In genomic region chr15:48334260-48334659, GRCh38 we compare ENCODE assay signal across 18 cellular contexts. TPM values are rescaled to one million over a fixed set of nuclear protein-coding genes. Genes with fewer than 3 reads are reported as not detected.
A peak's percentile ranks its signal among the peaks of the same experiment; 100 is the strongest.
DNase-seq lines count a peak whose midpoint lies in the region; ATAC-seq, FAIRE-seq and TF ChIP-seq lines count a peak whose summit lies in the region.
"Had no signal": no experiment of that assay in that cellular context is flagged by ENCODE, and none has a peak within 500 bp of the region (broad histone marks: within the 10 kb centered on the region; RNA-seq: fewer than 3 reads in every experiment).

No MANE protein-coding gene starts in this region.

- H3K79me2 ChIP-seq in K562 (ENCODE audit: control insufficient read depth, insufficient read depth, low read length), result peaks cover 85% of the 10 kb centered on the region

- H3K27me3 ChIP-seq in K562 (ENCODE audit: control insufficient read depth in 2 of 2, insufficient read depth in 2 of 2, low read length in 2 of 2), result no peaks in the 10 kb centered on the region
- no peaks in the 10 kb centered on the region for H3K27me3 ChIP-seq in gastroesophageal sphincter
- no peaks in the 10 kb centered on the region for H3K27me3 ChIP-seq in Peyer's patch
- H3K27me3 ChIP-seq: esophagus muscularis mucosa, sigmoid colon, uterus had no signal

- H3K9ac ChIP-seq in K562 (ENCODE audit: insufficient read depth in 1 of 2, low read depth in 2 of 2, low read length in 2 of 2), result no peak overlapping the region; a peak in 1 of 4 replicates

- 41% methylated on average over 2 of the region's 2 CpGs for WGBS in K562 (ENCODE audit: insufficient coverage, low coverage, missing lambda C conversion rate)
- 73 to 80% methylated on average over 2 of the region's 2 CpGs for WGBS in gastroesophageal sphincter (ENCODE audit: low coverage in 1 of 2), 2 donors

- H3K9me3 Mint-ChIP-seq in stimulated activated naive CD8-positive, alpha-beta T cell treated with anti-CD3 and anti-CD28 coated beads, Interleukin-15, Interleukin-2, amounts not matched to agents 100 ng/mL and 50 ng/mL, for 24 hours, result no peaks in the 10 kb centered on the region
- H3K9me3 Mint-ChIP-seq: naive thymus-derived CD8-positive, alpha-beta T cell had no signal

- H3K4me3 ChIP-seq in K562, result no peak overlapping the region
- no peak overlapping the region for H3K4me3 ChIP-seq in gastroesophageal sphincter
- no peak overlapping the region for H3K4me3 ChIP-seq in Peyer's patch
- H3K4me3 ChIP-seq: esophagus muscularis mucosa, sigmoid colon, uterus had no signal

- DNase-seq in stimulated activated naive CD8-positive, alpha-beta T cell treated with anti-CD3 and anti-CD28 coated beads, Interleukin-15, Interleukin-2, amounts not matched to agents 100 U/mL and 50 U/mL, for 24 hours, result no peak
- DNase-seq in NOMO-1 treated with dmso at 0.1 percent for 144 hours (lab: John Stamatoyannopoulos, UW; ENCODE audit: unreplicated experiment), result peak; percentile 25
- DNase-seq in K562 (ENCODE audit: extremely low read depth in 1 of 4, low spot score in 3 of 4), result peak in 2 of 4 experiments; percentile 16 to 42
- no peak for DNase-seq in Peyer's patch
- DNase-seq: activated CD8-positive, alpha-beta memory T cell treated with anti-CD3 and anti-CD28 coated beads for 24 hours; hippocampal formation; naive thymus-derived CD8-positive, alpha-beta T cell; NCI-H2171 treated with DMSO at 0.1 percent for 48 hours; sigmoid colon; stimulated activated naive CD4-positive, alpha-beta T cell; uterus had no signal

- intact Hi-C loops in K562 (cut with micrococcal nuclease), result no loop called here

- H3K27ac ChIP-seq in K562 (ENCODE audit: extremely low read depth, low read depth, low read length) (no peak overlapping the region), gastroesophageal sphincter (no peak overlapping the region), Peyer's patch (no peak overlapping the region)
- H3K27ac ChIP-seq: esophagus muscularis mucosa, sigmoid colon, uterus had no signal

- peaks cover 61% of the 10 kb centered on the region for H3K36me3 Mint-ChIP-seq in stimulated activated naive CD8-positive, alpha-beta T cell treated with anti-CD3 and anti-CD28 coated beads, Interleukin-15, Interleukin-2, amounts not matched to agents 100 ng/mL and 50 ng/mL, for 24 hours (ENCODE audit: low read depth)

- POLR2A ChIA-PET in K562 (lab: Yijun Ruan, JAX), result interaction anchor here (1.1 to 1.2 kb wide), 2 partner anchors 12 to 544 kb away, joined by 3 to 6 read pairs; partner anchors contain the start of gene EID1

- no peak for TF ChIP-seq POLR2A in K562 (conservative IDR thresholded peaks at IDR 0.05)
- TF ChIP-seq POLR2A in gastroesophageal sphincter (IDR thresholded peaks at IDR 0.05), result no peak
- TF ChIP-seq POLR2A in Peyer's patch (IDR thresholded peaks at IDR 0.05), result no peak

- in situ Hi-C loops in K562 (cut with MboI), result no loop called here

- no peak overlapping the region for H3K4me2 ChIP-seq in K562 (ENCODE audit: insufficient read depth, low read length)

- H2AFZ ChIP-seq in K562 (ENCODE audit: low read depth, low read length), result no peak overlapping the region

- FAIRE-seq in K562 (lab: Jason Lieb, UNC), result no peak
- FAIRE-seq: colon, GM12891 had no signal

- TF ChIP-seq EP300 in K562 (IDR thresholded peaks at IDR 0.05; ENCODE audit: low read length) (no peak), gastroesophageal sphincter (IDR thresholded peaks at IDR 0.05) (no peak)

- H3K9me1 ChIP-seq in K562 (ENCODE audit: control insufficient read depth, insufficient read depth, low read length), result no peaks in the 10 kb centered on the region

- peak overlapping the region; percentile 48 for H3K27ac Mint-ChIP-seq in stimulated activated naive CD8-positive, alpha-beta T cell treated with anti-CD3 and anti-CD28 coated beads, Interleukin-15, Interleukin-2, amounts not matched to agents 100 ng/mL and 50 ng/mL, for 24 hours

- H3K9me3 ChIP-seq in K562 (replicated peaks; ENCODE audit: control insufficient read depth, insufficient read depth, low read depth, low read length) (no peaks in the 10 kb centered on the region), gastroesophageal sphincter (no peaks in the 10 kb centered on the region), Peyer's patch (no peaks in the 10 kb centered on the region)
- H3K9me3 ChIP-seq: esophagus muscularis mucosa, sigmoid colon, uterus had no signal

- CTCF ChIA-PET in K562 (lab: Yijun Ruan, JAX; ENCODE audit: low intra/inter-chr PET ratio), result no interaction called here

- peaks cover 54% of the 10 kb centered on the region for H3K4me1 Mint-ChIP-seq in stimulated activated naive CD8-positive, alpha-beta T cell treated with anti-CD3 and anti-CD28 coated beads, Interleukin-15, Interleukin-2, amounts not matched to agents 100 ng/mL and 50 ng/mL, for 24 hours (ENCODE audit: low read depth)

- ATAC-seq in stimulated activated naive CD8-positive, alpha-beta T cell treated with anti-CD3 and anti-CD28 coated beads, Interleukin-15, Interleukin-2, amounts not matched to agents 100 U/mL and 50 U/mL, for 24 hours, result no peak
- no peak for ATAC-seq in K562
- ATAC-seq in GM18861 (IDR thresholded peaks at IDR 0.05; ENCODE audit: unreplicated experiment), result no peak
- ATAC-seq in gastroesophageal sphincter, result no peak
- no peak for ATAC-seq in HG03460 (IDR thresholded peaks at IDR 0.05; ENCODE audit: unreplicated experiment)
- ATAC-seq: naive thymus-derived CD8-positive, alpha-beta T cell had no signal

- peak overlapping the region; percentile 97 for H3K4me3 Mint-ChIP-seq in stimulated activated naive CD8-positive, alpha-beta T cell treated with anti-CD3 and anti-CD28 coated beads, Interleukin-15, Interleukin-2, amounts not matched to agents 100 ng/mL and 50 ng/mL, for 24 hours

- no TSS peak for BruUV-seq in K562 (replicated peaks; lab: Mats Ljungman, UMichigan)

- peaks cover 0 to 12% of the 10 kb centered on the region in 2 experiments; a peak in 3 of 5 replicates for H3K4me1 ChIP-seq in K562 (replicated peaks in 1 of 2; ENCODE audit: control insufficient read depth in 2 of 2, insufficient read depth in 2 of 2, low read length in 2 of 2)
- H3K4me1 ChIP-seq in gastroesophageal sphincter, result peaks cover 3 to 35% (median 16%) of the 10 kb centered on the region in 3 donors
- peaks cover 0 to 17% (median 2%) of the 10 kb centered on the region in 4 donors for H3K4me1 ChIP-seq in Peyer's patch

- TF ChIP-seq CTCF in K562 (IDR thresholded peaks at IDR 0.05 in 2 of 3, conservative IDR thresholded peaks at IDR 0.05 in 1 of 3; ENCODE audit: insufficient read depth in 2 of 3, low read depth in 1 of 3, low read length in 3 of 3), result peak in 2 of 3 experiments; percentile 29 to 45; a peak in 2 of 6 replicates
- TF ChIP-seq CTCF in gastroesophageal sphincter (IDR thresholded peaks at IDR 0.05), result no peak
- no peak for TF ChIP-seq CTCF in Peyer's patch (IDR thresholded peaks at IDR 0.05)

- H3K36me3 ChIP-seq in K562 (ENCODE audit: control insufficient read depth, insufficient read depth, low read length), result peaks cover 63% of the 10 kb centered on the region
- H3K36me3 ChIP-seq in gastroesophageal sphincter, result peaks cover 3 to 61% of the 10 kb centered on the region in 2 donors
- peaks cover 0 to 15% (median 0%) of the 10 kb centered on the region in 3 donors for H3K36me3 ChIP-seq in Peyer's patch
- H3K36me3 ChIP-seq: uterus had no signal

- TF ChIP-seq RAD21 in K562 (CRISPR knock-in tag; conservative IDR thresholded peaks at IDR 0.05 in 1 of 2, IDR thresholded peaks at IDR 0.05 in 1 of 2), result no peak

- H3K27me3 Mint-ChIP-seq in stimulated activated naive CD8-positive, alpha-beta T cell treated with anti-CD3 and anti-CD28 coated beads, Interleukin-15, Interleukin-2, amounts not matched to agents 100 ng/mL and 50 ng/mL, for 24 hours, result no peaks in the 10 kb centered on the region
- H3K27me3 Mint-ChIP-seq: naive thymus-derived CD8-positive, alpha-beta T cell had no signal

- H4K20me1 ChIP-seq in K562 (replicated peaks; ENCODE audit: control insufficient read depth, insufficient read depth, low read length), result no peaks in the 10 kb centered on the region

TF ChIP-seq in K562, 482 proteins besides CTCF, POLR2A, EP300 and RAD21 (continues in another document):
- no peak for TF ChIP-seq CEBPG (CRISPR knock-in tag; IDR thresholded peaks at IDR 0.05)
- peak; percentile 60 to 82 for TF ChIP-seq CEBPG (tag; conservative IDR thresholded peaks at IDR 0.05 in 1 of 2, IDR thresholded peaks at IDR 0.05 in 1 of 2)
- TF ChIP-seq IRF9 (tag; IDR thresholded peaks at IDR 0.05), result peak; percentile 51; the same call in 1 of the 2 replicates
- no peak for TF ChIP-seq ZNF780A (CRISPR knock-in tag; IDR thresholded peaks at IDR 0.05)
- TF ChIP-seq SRSF1 (IDR thresholded peaks at IDR 0.05; ENCODE audit: low read depth, low read length), result no peak
- peak; percentile 97 for TF ChIP-seq CEBPB (tag; IDR thresholded peaks at IDR 0.05)

RNA-seq across cellular contexts. Expression of gene DUT, which starts 3.0 kb away (rescaled TPM):
- 37.5 and 40.5 TPM in 2 replicates for total RNA-seq in K562 (2011; cell fraction: chromatin; rRNA removed; ENCODE audit: low replicate concordance)
- 17.5 and 34.1 TPM in 2 replicates for total RNA-seq in K562 (2011; cell fraction: nucleolus; rRNA removed)
- 25.6 and 36.2 TPM in 2 replicates for total RNA-seq in K562 (2011; cell fraction: nucleoplasm; rRNA removed)
- total RNA-seq in K562 (2014; rRNA removed) (93.1 and 104 TPM in 2 replicates), K562 (2014; rRNA removed; fragmentation: Illumina TruSeq; extraction: Trizol) (96.7 and 126 TPM in 2 replicates), K562 (2015; rRNA removed; fragmentation: Illumina TruSeq; extraction: Trizol) (76.0 and 81.4 TPM in 2 replicates), K562 (2021) (235 TPM in 2 replicates), gastroesophageal sphincter (100 to 1,000 TPM in 1 of 4 donors, 10 to 100 TPM in 3; 76.2 to 155 (median 80.9) TPM), Peyer's patch (10 to 100 TPM; 13.7 to 97.4 (median 37.1) TPM)
- polyA plus RNA-seq in K562 (2011; rRNA removed) (73.2 and 94.9 TPM in 2 replicates), K562 (2014; fragmentation: Illumina TruSeq; extraction: Trizol) (111 and 112 TPM in 2 replicates), K562 (2014; fragmentation: Nextera tagmentation; extraction: Ambion mirVana) (10 to 100 TPM; 13.9 to 16.7 TPM), K562 (2014; rRNA removed) (124 and 139 TPM in 2 replicates)
- 59.1 and 96.2 TPM in 2 replicates for polyA plus RNA-seq in K562 (2011; cell fraction: cytosol; rRNA removed)
- polyA plus RNA-seq in K562 (2011; cell fraction: nucleus; rRNA removed), result 77.0 and 84.4 TPM in 2 replicates
- polyA plus RNA-seq in K562 (2012), result 132 and 177 TPM in 2 replicates
- polyA minus RNA-seq in K562 (2011; rRNA and poly(A)+ RNA removed), result 37.0 and 42.3 TPM in 2 replicates
- 53.9 and 58.8 TPM in 2 replicates for polyA minus RNA-seq in K562 (2011; cell fraction: cytosol; rRNA and poly(A)+ RNA removed)
- 30.0 and 41.5 TPM in 2 replicates for polyA minus RNA-seq in K562 (2011; cell fraction: nucleus; rRNA and poly(A)+ RNA removed)

Comparison
In these comparisons a context has a peak if more than half of its experiments do, and no peak if none do; other contexts are left out.
1. CTCF ChIP-seq: peak in K562 (2 of 3); none in gastroesophageal sphincter (0 of 4) and Peyer's patch (0 of 6).